ENCODE assay signal across 1 cellular context in the genomic region with DNA sequence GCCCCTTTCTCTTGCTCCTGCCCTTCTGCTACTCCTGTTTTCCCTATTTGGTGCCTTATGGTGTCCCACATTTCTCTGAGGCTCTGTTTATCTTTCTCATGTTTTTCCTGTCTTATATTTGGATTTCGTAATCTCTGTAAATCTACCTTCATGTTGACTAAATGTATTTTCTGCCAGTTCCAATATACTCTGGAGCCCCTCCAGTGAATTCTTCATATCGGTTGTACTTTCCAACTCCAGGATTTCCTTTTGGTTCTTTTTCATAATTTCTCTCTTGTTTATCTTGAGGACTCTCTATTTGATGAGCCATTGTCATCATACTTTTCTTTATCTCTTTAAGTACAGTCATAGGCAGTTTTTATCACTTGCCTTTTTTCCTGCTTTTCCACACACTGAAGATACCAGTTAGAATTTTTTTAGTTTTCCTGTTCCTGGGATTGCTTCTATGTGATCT.
TF ChIP-seq lines count a peak whose summit lies in the region.

No MANE protein-coding gene starts in this region.

TF ChIP-seq in HepG2, 621 proteins besides CTCF, POLR2A, EP300 and RAD21 (continued from another document and continues in another):
- TF ChIP-seq, protein P1, sequence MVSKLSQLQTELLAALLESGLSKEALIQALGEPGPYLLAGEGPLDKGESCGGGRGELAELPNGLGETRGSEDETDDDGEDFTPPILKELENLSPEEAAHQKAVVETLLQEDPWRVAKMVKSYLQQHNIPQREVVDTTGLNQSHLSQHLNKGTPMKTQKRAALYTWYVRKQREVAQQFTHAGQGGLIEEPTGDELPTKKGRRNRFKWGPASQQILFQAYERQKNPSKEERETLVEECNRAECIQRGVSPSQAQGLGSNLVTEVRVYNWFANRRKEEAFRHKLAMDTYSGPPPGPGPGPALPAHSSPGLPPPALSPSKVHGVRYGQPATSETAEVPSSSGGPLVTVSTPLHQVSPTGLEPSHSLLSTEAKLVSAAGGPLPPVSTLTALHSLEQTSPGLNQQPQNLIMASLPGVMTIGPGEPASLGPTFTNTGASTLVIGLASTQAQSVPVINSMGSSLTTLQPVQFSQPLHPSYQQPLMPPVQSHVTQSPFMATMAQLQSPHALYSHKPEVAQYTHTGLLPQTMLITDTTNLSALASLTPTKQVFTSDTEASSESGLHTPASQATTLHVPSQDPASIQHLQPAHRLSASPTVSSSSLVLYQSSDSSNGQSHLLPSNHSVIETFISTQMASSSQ (IDR thresholded peaks at IDR 0.05; ENCODE audit: low read depth): peak; percentile 50; the same call in 1 of the 2 replicates
- TF ChIP-seq, protein P1 (CRISPR knock-in tag; IDR thresholded peaks at IDR 0.05; ENCODE audit: borderline replicate concordance): peak; percentile 47; the same call in 1 of the 2 replicates
- peak; percentile 46 for TF ChIP-seq TBL1XR1 (IDR thresholded peaks at IDR 0.05; ENCODE audit: borderline replicate concordance, low read length, partially characterized antibody)
- TF ChIP-seq, protein P2, sequence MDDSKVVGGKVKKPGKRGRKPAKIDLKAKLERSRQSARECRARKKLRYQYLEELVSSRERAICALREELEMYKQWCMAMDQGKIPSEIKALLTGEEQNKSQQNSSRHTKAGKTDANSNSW (CRISPR knock-in tag; IDR thresholded peaks at IDR 0.05; ENCODE audit: borderline replicate concordance): no peak
- TF ChIP-seq TCF7 (IDR thresholded peaks at IDR 0.05; ENCODE audit: low read depth): peak; percentile 67
- no peak for TF ChIP-seq MYNN (CRISPR knock-in tag; IDR thresholded peaks at IDR 0.05; ENCODE audit: low read depth)
- TF ChIP-seq, protein P3, sequence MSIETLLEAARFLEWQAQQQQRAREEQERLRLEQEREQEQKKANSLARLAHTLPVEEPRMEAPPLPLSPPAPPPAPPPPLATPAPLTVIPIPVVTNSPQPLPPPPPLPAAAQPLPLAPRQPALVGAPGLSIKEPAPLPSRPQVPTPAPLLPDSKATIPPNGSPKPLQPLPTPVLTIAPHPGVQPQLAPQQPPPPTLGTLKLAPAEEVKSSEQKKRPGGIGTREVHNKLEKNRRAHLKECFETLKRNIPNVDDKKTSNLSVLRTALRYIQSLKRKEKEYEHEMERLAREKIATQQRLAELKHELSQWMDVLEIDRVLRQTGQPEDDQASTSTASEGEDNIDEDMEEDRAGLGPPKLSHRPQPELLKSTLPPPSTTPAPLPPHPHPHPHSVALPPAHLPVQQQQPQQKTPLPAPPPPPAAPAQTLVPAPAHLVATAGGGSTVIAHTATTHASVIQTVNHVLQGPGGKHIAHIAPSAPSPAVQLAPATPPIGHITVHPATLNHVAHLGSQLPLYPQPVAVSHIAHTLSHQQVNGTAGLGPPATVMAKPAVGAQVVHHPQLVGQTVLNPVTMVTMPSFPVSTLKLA (IDR thresholded peaks at IDR 0.05): no peak
- TF ChIP-seq SMAD1 (CRISPR knock-in tag; IDR thresholded peaks at IDR 0.05; ENCODE audit: borderline replicate concordance, low read depth): no peak
- TF ChIP-seq, protein P4, sequence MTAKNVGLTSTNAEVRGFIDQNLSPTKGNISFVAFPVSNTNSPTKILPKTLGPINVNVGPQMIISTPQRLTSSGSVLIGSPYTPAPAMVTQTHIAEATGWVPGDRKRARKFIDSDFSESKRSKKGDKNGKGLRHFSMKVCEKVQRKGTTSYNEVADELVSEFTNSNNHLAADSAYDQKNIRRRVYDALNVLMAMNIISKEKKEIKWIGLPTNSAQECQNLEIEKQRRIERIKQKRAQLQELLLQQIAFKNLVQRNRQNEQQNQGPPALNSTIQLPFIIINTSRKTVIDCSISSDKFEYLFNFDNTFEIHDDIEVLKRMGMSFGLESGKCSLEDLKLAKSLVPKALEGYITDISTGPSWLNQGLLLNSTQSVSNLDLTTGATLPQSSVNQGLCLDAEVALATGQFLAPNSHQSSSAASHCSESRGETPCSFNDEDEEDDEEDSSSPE (CRISPR knock-in tag; IDR thresholded peaks at IDR 0.05): peak; percentile 56; the same call in 1 of the 2 replicates
- TF ChIP-seq DMTF1 (CRISPR knock-in tag; IDR thresholded peaks at IDR 0.05): no peak
- peak; percentile 55; the same call in 1 of the 2 replicates for TF ChIP-seq ZNF33A (CRISPR knock-in tag; IDR thresholded peaks at IDR 0.05; ENCODE audit: borderline replicate concordance)
- no peak for TF ChIP-seq ZUFSP (CRISPR knock-in tag; IDR thresholded peaks at IDR 0.05; ENCODE audit: borderline replicate concordance)
- peak; percentile 45 for TF ChIP-seq NFYC (CRISPR knock-in tag; IDR thresholded peaks at IDR 0.05)
- TF ChIP-seq SIN3A (IDR thresholded peaks at IDR 0.05; ENCODE audit: borderline replicate concordance, low read depth, low read length): no peak
- TF ChIP-seq, protein P5, sequence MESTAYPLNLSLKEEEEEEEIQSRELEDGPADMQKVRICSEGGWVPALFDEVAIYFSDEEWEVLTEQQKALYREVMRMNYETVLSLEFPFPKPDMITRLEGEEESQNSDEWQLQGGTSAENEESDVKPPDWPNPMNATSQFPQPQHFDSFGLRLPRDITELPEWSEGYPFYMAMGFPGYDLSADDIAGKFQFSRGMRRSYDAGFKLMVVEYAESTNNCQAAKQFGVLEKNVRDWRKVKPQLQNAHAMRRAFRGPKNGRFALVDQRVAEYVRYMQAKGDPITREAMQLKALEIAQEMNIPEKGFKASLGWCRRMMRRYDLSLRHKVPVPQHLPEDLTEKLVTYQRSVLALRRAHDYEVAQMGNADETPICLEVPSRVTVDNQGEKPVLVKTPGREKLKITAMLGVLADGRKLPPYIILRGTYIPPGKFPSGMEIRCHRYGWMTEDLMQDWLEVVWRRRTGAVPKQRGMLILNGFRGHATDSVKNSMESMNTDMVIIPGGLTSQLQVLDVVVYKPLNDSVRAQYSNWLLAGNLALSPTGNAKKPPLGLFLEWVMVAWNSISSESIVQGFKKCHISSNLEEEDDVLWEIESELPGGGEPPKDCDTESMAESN (CRISPR knock-in tag; conservative IDR thresholded peaks at IDR 0.05): no peak; the same call in none of the 2 replicates
- peak; percentile 61 for TF ChIP-seq TBX2 (CRISPR knock-in tag; IDR thresholded peaks at IDR 0.05; ENCODE audit: borderline replicate concordance)
- 0 out of 4 replicates have a peak, but pooled peaks of 1 of the 2 experiments have one; percentile 52 for TF ChIP-seq NR2F1 (CRISPR knock-in tag; IDR thresholded peaks at IDR 0.05)
- TF ChIP-seq HOMEZ (CRISPR knock-in tag; IDR thresholded peaks at IDR 0.05; ENCODE audit: low read depth): peak; percentile 98
- peak; percentile 71; the same call in 1 of the 2 replicates for TF ChIP-seq ZNF12 (CRISPR knock-in tag; IDR thresholded peaks at IDR 0.05)
- TF ChIP-seq ZNF451 (CRISPR knock-in tag; IDR thresholded peaks at IDR 0.05): no peak
- TF ChIP-seq ZNF790 (CRISPR knock-in tag; IDR thresholded peaks at IDR 0.05; ENCODE audit: borderline replicate concordance): no peak
- TF ChIP-seq ZFP62 (CRISPR knock-in tag; IDR thresholded peaks at IDR 0.05): no peak
- no peak for TF ChIP-seq GMEB1 (CRISPR knock-in tag; IDR thresholded peaks at IDR 0.05; ENCODE audit: borderline replicate concordance)
- TF ChIP-seq ATRX (CRISPR knock-in tag; IDR thresholded peaks at IDR 0.05; ENCODE audit: borderline replicate concordance): no peak
- TF ChIP-seq, protein P6, sequence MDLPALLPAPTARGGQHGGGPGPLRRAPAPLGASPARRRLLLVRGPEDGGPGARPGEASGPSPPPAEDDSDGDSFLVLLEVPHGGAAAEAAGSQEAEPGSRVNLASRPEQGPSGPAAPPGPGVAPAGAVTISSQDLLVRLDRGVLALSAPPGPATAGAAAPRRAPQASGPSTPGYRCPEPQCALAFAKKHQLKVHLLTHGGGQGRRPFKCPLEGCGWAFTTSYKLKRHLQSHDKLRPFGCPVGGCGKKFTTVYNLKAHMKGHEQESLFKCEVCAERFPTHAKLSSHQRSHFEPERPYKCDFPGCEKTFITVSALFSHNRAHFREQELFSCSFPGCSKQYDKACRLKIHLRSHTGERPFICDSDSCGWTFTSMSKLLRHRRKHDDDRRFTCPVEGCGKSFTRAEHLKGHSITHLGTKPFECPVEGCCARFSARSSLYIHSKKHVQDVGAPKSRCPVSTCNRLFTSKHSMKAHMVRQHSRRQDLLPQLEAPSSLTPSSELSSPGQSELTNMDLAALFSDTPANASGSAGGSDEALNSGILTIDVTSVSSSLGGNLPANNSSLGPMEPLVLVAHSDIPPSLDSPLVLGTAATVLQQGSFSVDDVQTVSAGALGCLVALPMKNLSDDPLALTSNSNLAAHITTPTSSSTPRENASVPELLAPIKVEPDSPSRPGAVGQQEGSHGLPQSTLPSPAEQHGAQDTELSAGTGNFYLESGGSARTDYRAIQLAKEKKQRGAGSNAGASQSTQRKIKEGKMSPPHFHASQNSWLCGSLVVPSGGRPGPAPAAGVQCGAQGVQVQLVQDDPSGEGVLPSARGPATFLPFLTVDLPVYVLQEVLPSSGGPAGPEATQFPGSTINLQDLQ (CRISPR knock-in tag; IDR thresholded peaks at IDR 0.05): no peak
- peak; percentile 96 for TF ChIP-seq SMAD3 (CRISPR knock-in tag; IDR thresholded peaks at IDR 0.05)
- no peak for TF ChIP-seq ZNF501 (CRISPR knock-in tag; IDR thresholded peaks at IDR 0.05)
- no peak for TF ChIP-seq U2AF2 (IDR thresholded peaks at IDR 0.05; ENCODE audit: low read depth, low read length)
- TF ChIP-seq, protein P7, sequence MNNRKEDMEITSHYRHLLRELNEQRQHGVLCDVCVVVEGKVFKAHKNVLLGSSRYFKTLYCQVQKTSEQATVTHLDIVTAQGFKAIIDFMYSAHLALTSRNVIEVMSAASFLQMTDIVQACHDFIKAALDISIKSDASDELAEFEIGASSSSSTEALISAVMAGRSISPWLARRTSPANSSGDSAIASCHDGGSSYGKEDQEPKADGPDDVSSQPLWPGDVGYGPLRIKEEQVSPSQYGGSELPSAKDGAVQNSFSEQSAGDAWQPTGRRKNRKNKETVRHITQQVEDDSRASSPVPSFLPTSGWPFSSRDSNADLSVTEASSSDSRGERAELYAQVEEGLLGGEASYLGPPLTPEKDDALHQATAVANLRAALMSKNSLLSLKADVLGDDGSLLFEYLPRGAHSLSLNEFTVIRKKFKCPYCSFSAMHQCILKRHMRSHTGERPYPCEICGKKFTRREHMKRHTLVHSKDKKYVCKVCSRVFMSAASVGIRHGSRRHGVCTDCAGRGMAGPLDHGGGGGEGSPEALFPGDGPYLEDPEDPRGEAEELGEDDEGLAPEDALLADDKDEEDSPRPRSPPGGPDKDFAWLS (CRISPR knock-in tag; IDR thresholded peaks at IDR 0.05; ENCODE audit: borderline replicate concordance): no peak
- TF ChIP-seq SNAPC2 (CRISPR knock-in tag; IDR thresholded peaks at IDR 0.05): no peak; the same call in 1 of the 2 replicates
- TF ChIP-seq ZNF205 (CRISPR knock-in tag; IDR thresholded peaks at IDR 0.05): peak; percentile 62; the same call in 1 of the 2 replicates
